In the genomic region with DNA sequence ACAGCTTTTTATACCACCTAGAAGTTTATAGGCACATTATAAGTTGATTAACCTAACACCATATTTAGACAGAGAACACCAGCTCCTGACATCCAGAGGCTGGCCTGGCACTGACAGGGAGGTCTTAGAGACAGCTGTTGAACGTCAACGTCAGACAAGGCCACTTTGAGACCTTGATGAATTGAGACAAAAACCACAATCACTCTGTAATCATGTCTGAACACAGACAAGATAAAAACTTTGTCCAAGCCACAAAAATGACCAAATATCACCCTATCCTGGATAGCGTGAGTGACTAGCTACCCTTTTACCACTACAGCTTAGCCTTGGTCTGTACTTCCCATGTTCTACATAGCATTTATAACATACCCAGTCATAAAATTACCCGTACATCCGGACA, we compare ENCODE assay signal across 26 cellular contexts.
"Had no signal": no experiment of that assay in that cellular context is flagged by ENCODE, and none has a peak within 500 bp of the region (broad histone marks: within the 10 kb centered on the region; RNA-seq: fewer than 3 reads in every experiment).

No MANE protein-coding gene starts in this region.

- H3K4me1 ChIP-seq: Peyer's patch had no signal

- H3K36me3 Mint-ChIP-seq: activated naive CD8-positive, alpha-beta T cell had no signal

- H3K27me3 ChIP-seq: brain microvascular endothelial cell, Peyer's patch had no signal

- H3K27ac Mint-ChIP-seq: activated CD4-positive, alpha-beta memory T cell treated with anti-CD3 and anti-CD28 coated beads, Interleukin-2, amount 10 ng/mL, durations not matched to agents 7 days and 5 days; activated naive CD4-positive, alpha-beta T cell treated with anti-CD3 and anti-CD28 coated beads for 36 hours; activated naive CD8-positive, alpha-beta T cell; activated T-helper 17 cell treated with anti-CD3 and anti-CD28 coated beads, Interleukin-2, amount 50 U/mL, for 72 hours had no signal

- DNase-seq: activated CD4-positive, alpha-beta memory T cell treated with anti-CD3 and anti-CD28 coated beads, Interleukin-2, amount 10 ng/mL, durations not matched to agents 7 days and 5 days; activated CD4-positive, alpha-beta T cell treated with anti-CD3 and anti-CD28 coated beads, Interleukin-2, amount 50 U/mL, for 1 hour; activated CD4-positive, CD25-positive, alpha-beta regulatory T cell; activated gamma-delta T cell; activated naive CD4-positive, alpha-beta T cell treated with anti-CD3 and anti-CD28 coated beads for 36 hours; activated T-cell treated with anti-CD3 and anti-CD28 coated beads for 4 hours; activated T-cell treated with anti-CD3 and anti-CD28 coated beads, Interleukin-2, amount 50 U/mL, for 48 hours; amygdala; brain microvascular endothelial cell; cerebellar nuclear complex; Kasumi-1; KBM-7; NCI-H1092; NCI-H1417; NCI-H1694 treated with DMSO at 0.1 percent for 48 hours; NCI-H2029 treated with DMSO at 0.1 percent for 48 hours; NCI-H345; NCI-H510A; NCI-H69; NK-92 treated with Interleukin-12 subunit alpha and Interleukin-12 subunit beta, amount 100 ng/mL, for 24 hours; Peyer's patch; SHP77; T-helper 1 cell had no signal

- H3K36me3 ChIP-seq: brain microvascular endothelial cell, Peyer's patch had no signal

- H3K4me1 Mint-ChIP-seq: activated CD4-positive, alpha-beta memory T cell treated with anti-CD3 and anti-CD28 coated beads, Interleukin-2, amount 10 ng/mL, durations not matched to agents 7 days and 5 days; activated T-helper 17 cell treated with anti-CD3 and anti-CD28 coated beads, Interleukin-2, amount 50 U/mL, for 72 hours had no signal

- H3K4me3 Mint-ChIP-seq: activated CD4-positive, alpha-beta memory T cell treated with anti-CD3 and anti-CD28 coated beads, Interleukin-2, amount 10 ng/mL, durations not matched to agents 7 days and 5 days; activated naive CD4-positive, alpha-beta T cell treated with anti-CD3 and anti-CD28 coated beads for 36 hours; activated naive CD8-positive, alpha-beta T cell; activated T-helper 17 cell treated with anti-CD3 and anti-CD28 coated beads, Interleukin-2, amount 50 U/mL, for 72 hours had no signal

- ATAC-seq: activated T-helper 17 cell treated with anti-CD3 and anti-CD28 coated beads, Interleukin-2, amount 50 U/mL, for 72 hours had no signal

- H3K27ac ChIP-seq: brain microvascular endothelial cell, Peyer's patch, VCaP had no signal

- H3K9me3 ChIP-seq: Peyer's patch had no signal

- H3K4me3 ChIP-seq: Peyer's patch had no signal
